8 cellular contexts compared by ENCODE assay signal in genomic region chr20:33685328-33686007, GRCh38. TPM values are rescaled to one million over a fixed set of nuclear protein-coding genes. Genes with fewer than 3 reads are reported as not detected.
DNase-seq lines count a peak whose midpoint lies in the region; ATAC-seq and TF ChIP-seq lines count a peak whose summit lies in the region.

No MANE protein-coding gene starts in this region.

- H3K4me2 ChIP-seq in neural progenitor cell = peak overlapping the region; percentile 88

- TF ChIP-seq CTCF in neural progenitor cell (IDR thresholded peaks at IDR 0.05) = peak; percentile 9

- peaks cover 47% of the 10 kb centered on the region for H3K79me2 ChIP-seq in neural progenitor cell (ENCODE audit: low read depth)

- H2AFZ ChIP-seq in neural progenitor cell (replicated peaks) = no peak overlapping the region

- peaks cover 18% of the 10 kb centered on the region for H3F3A ChIP-seq in neural progenitor cell (ENCODE audit: low read depth)

- H3K27me3 ChIP-seq in ectodermal cell (ENCODE audit: control insufficient read depth, insufficient read depth, low read length, poor library complexity, severe bottlenecking) (no peaks in the 10 kb centered on the region), neural progenitor cell (no peaks in the 10 kb centered on the region)

- POLR2A ChIA-PET in T-cell (lab: Charles Lee) = no interaction called here

- no peak overlapping the region for H3K9ac ChIP-seq in neural progenitor cell

- H3K9me3 Mint-ChIP-seq in T-cell = no peaks in the 10 kb centered on the region
- no peaks in the 10 kb centered on the region for H3K9me3 Mint-ChIP-seq in neural progenitor cell

- H3K4me3 Mint-ChIP-seq in T-cell (peak overlapping the region; percentile 52 to 76 (median 64)), neural progenitor cell (peak overlapping the region; percentile 92)

- H3K4me1 Mint-ChIP-seq in T-cell (peaks cover 30 to 57% (median 49%) of the 10 kb centered on the region in 3 donors), neural progenitor cell (peaks cover 36% of the 10 kb centered on the region)

- H3K27me3 Mint-ChIP-seq in T-cell = no peaks in the 10 kb centered on the region
- H3K27me3 Mint-ChIP-seq in neural progenitor cell (ENCODE audit: insufficient read depth, low read depth) = peaks cover 2% of the 10 kb centered on the region

- ATAC-seq in GM21786 (IDR thresholded peaks at IDR 0.05; ENCODE audit: unreplicated experiment) (peak; percentile 33), T-cell (replicated peaks in 1 of 4) (peak; percentile 11 to 34 (median 12))

- H3K4me3 ChIP-seq in ectodermal cell (ENCODE audit: insufficient read depth, low read depth, low read length) (peak overlapping the region; percentile 66), neural progenitor cell (peak overlapping the region; percentile 65)

- DNase-seq in SIG-M5 treated with dmso at 0.1 percent for 504 hours (lab: John Stamatoyannopoulos, UW; ENCODE audit: unreplicated experiment) (peak; percentile 68), SIG-M5 (lab: John Stamatoyannopoulos, UW) (no peak), T-cell (peak in 5 of 34 experiments; percentile 15 to 24 (median 17)), neural progenitor cell (ENCODE audit: low spot score) (peak; percentile 63), NCI-H1930 (lab: John Stamatoyannopoulos, UW) (no peak)

- H3K9me3 ChIP-seq in KOPT-K1 (ENCODE audit: insufficient read depth, low read length, poor library complexity, severe bottlenecking) (no peaks in the 10 kb centered on the region), ectodermal cell (ENCODE audit: control insufficient read depth, low read length) (no peaks in the 10 kb centered on the region), neural progenitor cell (ENCODE audit: low read depth) (no peaks in the 10 kb centered on the region)

- H3K36me3 ChIP-seq in KOPT-K1 (ENCODE audit: insufficient read depth, low read length) (peaks cover 39% of the 10 kb centered on the region), ectodermal cell (ENCODE audit: control insufficient read depth, insufficient read depth, low read length) (peaks cover 2% of the 10 kb centered on the region), neural progenitor cell (no peaks in the 10 kb centered on the region)

- WGBS in ectodermal cell, 2 experiments = 1 to 2% methylated on average over 39 of the region's 39 CpGs

- H3K4me1 ChIP-seq in ectodermal cell (ENCODE audit: control insufficient read depth, insufficient read depth, low read length) (peaks cover 10% of the 10 kb centered on the region), neural progenitor cell (peaks cover 20% of the 10 kb centered on the region)

- peaks cover 52% of the 10 kb centered on the region for H4K20me1 ChIP-seq in neural progenitor cell (ENCODE audit: low read depth)

- no peaks in the 10 kb centered on the region for H3K36me3 Mint-ChIP-seq in T-cell
- no peaks in the 10 kb centered on the region for H3K36me3 Mint-ChIP-seq in neural progenitor cell

- H3K27ac Mint-ChIP-seq in T-cell (peak overlapping the region; percentile 31 to 48), neural progenitor cell (peak overlapping the region; percentile 69)

- H3K27ac ChIP-seq in KOPT-K1 (ENCODE audit: low read depth, low read length, poor library complexity, severe bottlenecking) (peak overlapping the region; percentile 88), ectodermal cell (ENCODE audit: insufficient read depth, low read depth, low read length, poor library complexity, severe bottlenecking) (peak overlapping the region; percentile 87), neural progenitor cell (no peak overlapping the region)

- CTCF ChIA-PET in T-cell (lab: Charles Lee) = no interaction called here

RNA-seq across cellular contexts. Expression of gene E2F1, which starts 0.7 kb away (rescaled TPM):
- total RNA-seq in T-cell (1 to 10 TPM; 1.8 to 7.4 (median 4.6) TPM), neural progenitor cell (ENCODE audit: low replicate concordance) (9.7 and 29.7 TPM in 2 replicates)
- polyA plus RNA-seq in ectodermal cell (2013, experiment 1 of 4) = 32.8 TPM
- polyA plus RNA-seq in ectodermal cell (2013, experiment 2 of 4) = 37.6 TPM
- polyA plus RNA-seq in ectodermal cell (2013, experiment 3 of 4) = 26.5 TPM
- polyA plus RNA-seq in ectodermal cell (2013, experiment 4 of 4) = 27.6 TPM

RNA-seq across cellular contexts. Expression of gene NECAB3, which starts 11.2 kb away (rescaled TPM):
- total RNA-seq in T-cell (10 to 100 TPM in 3 of 5 donors, 1 to 10 TPM in 2; 8.5 to 33.9 (median 28.9) TPM), neural progenitor cell (ENCODE audit: low replicate concordance) (19.2 and 40.2 TPM in 2 replicates)
- polyA plus RNA-seq in ectodermal cell (2013, experiment 1 of 4) = 22.8 TPM
- polyA plus RNA-seq in ectodermal cell (2013, experiment 2 of 4) = 18.8 TPM
- polyA plus RNA-seq in ectodermal cell (2013, experiment 3 of 4) = 18.7 TPM
- 23.3 TPM for polyA plus RNA-seq in ectodermal cell (2013, experiment 4 of 4)

RNA-seq across cellular contexts. Expression of gene ACTL10, which starts 18.7 kb away (rescaled TPM):
- total RNA-seq in T-cell = 1 to 10 TPM; 1.1 to 7.9 (median 6.1) TPM
- polyA plus RNA-seq in ectodermal cell (2013, experiment 1 of 4) = not detected
- 0.12 TPM for polyA plus RNA-seq in ectodermal cell (2013, experiment 2 of 4)
- polyA plus RNA-seq in ectodermal cell (2013, experiment 3 of 4) = not detected
- polyA plus RNA-seq in ectodermal cell (2013, experiment 4 of 4) = 0.16 TPM
- 0.19 TPM in 1 of 2 replicates, not detected in the other for total RNA-seq in neural progenitor cell (ENCODE audit: low replicate concordance)

RNA-seq across cellular contexts. Expression of gene C20orf144, which starts 23.3 kb away (rescaled TPM):
- total RNA-seq in T-cell = under 1 TPM in 4 of 5 donors, not detected in 1; 0.16 to 0.26 (median 0.22) TPM
- polyA plus RNA-seq in ectodermal cell (2013, experiment 1 of 4) = 0.17 TPM
- polyA plus RNA-seq in ectodermal cell (2013, experiment 2 of 4) = 0.27 TPM
- not detected for polyA plus RNA-seq in ectodermal cell (2013, experiment 3 of 4)
- not detected for polyA plus RNA-seq in ectodermal cell (2013, experiment 4 of 4)
- 0.53 TPM in 1 of 2 replicates, not detected in the other for total RNA-seq in neural progenitor cell (ENCODE audit: low replicate concordance)

RNA-seq across cellular contexts. Expression of gene PXMP4, which starts 34.6 kb away (rescaled TPM):
- total RNA-seq in T-cell (10 to 100 TPM in 3 of 5 donors, 1 to 10 TPM in 2; 6.1 to 15.4 (median 13.9) TPM), neural progenitor cell (ENCODE audit: low replicate concordance) (3.5 and 6.1 TPM in 2 replicates)
- 4.5 TPM for polyA plus RNA-seq in ectodermal cell (2013, experiment 1 of 4)
- polyA plus RNA-seq in ectodermal cell (2013, experiment 2 of 4) = 5.2 TPM
- polyA plus RNA-seq in ectodermal cell (2013, experiment 3 of 4) = 4.4 TPM
- 2.9 TPM for polyA plus RNA-seq in ectodermal cell (2013, experiment 4 of 4)

Comparison
In these comparisons a context has a peak if more than half of its experiments do, and no peak if none do; other contexts are left out.
1. DNase-seq: peak in SIG-M5 treated with dmso at 0.1 percent for 504 hours (single experiment) and neural progenitor cell (single experiment); none in SIG-M5 (single experiment) and NCI-H1930 (0 of 2).